In the genomic region with DNA sequence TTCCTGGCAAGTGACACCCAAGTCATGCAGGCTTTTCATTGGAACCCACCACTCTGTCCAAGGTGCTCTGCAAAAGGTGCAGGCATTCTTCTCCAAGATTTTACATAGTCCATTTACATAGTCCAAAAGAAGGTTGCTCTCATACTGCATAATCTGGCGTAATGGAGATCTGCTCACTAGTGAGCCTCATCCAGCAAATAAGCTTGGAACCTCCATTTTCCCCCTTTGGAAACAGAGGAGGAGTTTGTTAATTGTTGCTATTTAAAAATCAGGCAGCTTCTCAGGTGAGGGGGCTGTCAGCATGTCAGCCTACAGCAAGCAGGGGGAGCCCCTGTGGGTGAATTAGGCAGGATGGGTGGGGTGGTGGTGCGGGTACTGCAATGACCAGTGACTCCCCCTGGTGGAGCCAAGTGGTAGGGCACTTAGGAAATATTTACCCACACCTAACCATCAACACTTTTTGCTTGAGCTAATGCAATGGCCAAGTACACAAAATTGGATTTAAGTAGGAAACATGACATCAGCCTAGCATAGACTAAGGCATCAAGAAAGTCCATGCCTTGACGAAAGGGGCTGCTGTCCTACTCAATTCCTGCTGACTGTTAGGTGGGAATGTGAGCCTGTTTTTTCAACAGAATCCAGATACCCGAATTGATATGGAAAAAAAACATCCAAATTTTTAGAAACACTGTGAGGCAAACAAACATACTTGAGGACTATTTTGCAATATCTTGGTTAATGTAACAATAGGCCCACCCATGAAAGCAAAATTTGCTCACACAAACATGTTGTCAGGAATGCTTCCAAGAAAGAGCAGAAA, we compare ENCODE assay signal across 8 cellular contexts.
A peak's percentile ranks its signal among the peaks of the same experiment; 100 is the strongest.
DNase-seq lines count a peak whose midpoint lies in the region; ATAC-seq lines count a peak whose summit lies in the region.

No MANE protein-coding gene starts in this region.

- ATAC-seq in HG02642 (IDR thresholded peaks at IDR 0.05; ENCODE audit: poor library complexity, unreplicated experiment) (peak; percentile 82), HG03378 (IDR thresholded peaks at IDR 0.05; ENCODE audit: unreplicated experiment) (no peak)

- peak; percentile 61 for DNase-seq in EL
- DNase-seq in NCI-H345 (lab: John Stamatoyannopoulos, UW), result peak; percentile 53
- DNase-seq in activated CD4-positive, alpha-beta T cell treated with anti-CD3 and anti-CD28 coated beads, Interleukin-2, amount 50 U/mL, for 48 hours, result peak; percentile 78 to 83
- DNase-seq in ecto neural progenitor cell (ENCODE audit: low spot score), result peak; percentile 81
- DNase-seq in lung microvascular endothelial cell (ENCODE audit: low read depth in 2 of 2), result peak; percentile 69 to 79
- DNase-seq in stimulated activated CD8-positive, alpha-beta memory T cell treated with anti-CD3 and anti-CD28 coated beads, Interleukin-15, amount 100 ng/mL, for 48 hours (ENCODE audit: low read depth in 2 of 2), result peak; percentile 59 to 60
